Comparison of ENCODE assay signal across 9 cellular contexts in the genomic region with DNA sequence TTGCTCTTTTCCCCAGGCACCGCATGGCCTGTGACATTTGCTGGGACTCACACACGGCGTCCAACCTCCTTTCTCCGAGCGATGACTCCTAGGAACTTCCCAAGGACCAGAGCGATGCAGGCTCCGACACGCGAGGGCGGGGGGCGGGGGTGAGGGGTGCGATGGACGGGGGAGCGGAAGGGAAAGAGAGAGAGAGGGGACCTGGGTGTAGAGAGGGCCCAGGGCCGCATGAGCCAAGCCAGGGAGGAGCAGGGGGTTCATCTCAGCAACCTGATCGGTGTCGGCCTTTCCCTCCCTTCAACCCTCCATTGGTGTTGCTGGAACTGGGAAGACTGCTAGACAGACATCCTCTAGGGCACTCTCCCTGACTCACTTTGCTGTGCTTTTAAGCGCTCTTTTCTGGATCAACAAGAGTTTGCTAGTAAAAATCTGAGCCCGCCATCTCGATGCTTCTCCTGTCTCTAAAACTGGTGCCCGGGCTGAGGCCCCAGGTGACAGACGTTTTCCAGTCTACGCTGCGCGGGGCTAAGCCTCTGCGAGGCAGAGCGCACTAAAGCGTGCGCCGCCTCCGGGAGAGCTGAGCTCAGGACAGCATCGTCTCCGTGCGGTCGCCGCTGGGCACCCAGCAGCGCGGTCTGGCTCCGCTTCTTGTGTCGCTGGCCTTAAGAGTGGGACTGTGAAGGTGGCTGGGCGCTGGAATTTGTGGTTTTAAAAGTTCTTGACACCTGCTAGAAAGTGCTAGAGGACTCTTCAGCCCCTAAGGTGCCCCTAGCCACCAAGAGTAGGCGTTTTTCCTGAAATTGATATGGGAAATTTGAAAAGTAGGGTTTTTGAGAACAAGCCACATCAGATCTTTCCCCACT. TPM values are rescaled to one million over a fixed set of nuclear protein-coding genes. Genes with fewer than 3 reads are reported as not detected.
A peak's percentile ranks its signal among the peaks of the same experiment; 100 is the strongest.
DNase-seq lines count a peak whose midpoint lies in the region; ATAC-seq, FAIRE-seq and TF ChIP-seq lines count a peak whose summit lies in the region.
"Had no signal": no experiment of that assay in that cellular context is flagged by ENCODE, and none has a peak within 500 bp of the region (broad histone marks: within the 10 kb centered on the region; RNA-seq: fewer than 3 reads in every experiment).

No MANE protein-coding gene starts in this region.

- H3K4me3 Mint-ChIP-seq in type B pancreatic cell: peak overlapping the region; percentile 80

- H3K79me2 ChIP-seq in MM.1S (ENCODE audit: low read length): no peaks in the 10 kb centered on the region

- no peak overlapping the region for H3K9ac ChIP-seq in MM.1S (ENCODE audit: low read length)

- FAIRE-seq in RCC 7860 (lab: Jason Lieb, UNC): no peak

- H3F3A ChIP-seq in MM.1S (ENCODE audit: insufficient read depth, low read length): peaks cover 4% of the 10 kb centered on the region; the same call in 1 of the 2 replicates

- no peak overlapping the region for H3K4me2 ChIP-seq in MM.1S (ENCODE audit: low read depth, low read length)

- H3K36me3 ChIP-seq in mesodermal cell (ENCODE audit: control insufficient read depth, insufficient read depth, low read length) (no peaks in the 10 kb centered on the region), MM.1S (replicated peaks; ENCODE audit: insufficient read depth, low read length) (no peaks in the 10 kb centered on the region)

- peaks cover 3% of the 10 kb centered on the region for H3K4me1 ChIP-seq in mesodermal cell (ENCODE audit: control insufficient read depth, insufficient read depth, low read length, poor library complexity, severe bottlenecking)
- H3K4me1 ChIP-seq in MM.1S (ENCODE audit: low read length): 0 out of 2 replicates have a peak, but pooled peaks cover 6% of the 10 kb centered on the region

- DNase-seq in AG10803 (ENCODE audit: low read depth): no peak
- DNase-seq in cardiac fibroblast (ENCODE audit: low read depth in 2 of 2): peak in 1 of 2 donors; percentile 37
- DNase-seq in type B pancreatic cell (ENCODE audit: extremely low spot score, unreplicated experiment): no peak
- no peak for DNase-seq in RCC 7860 (ENCODE audit: low spot score)
- no peak for DNase-seq in MM.1S

- H3K36me3 Mint-ChIP-seq in type B pancreatic cell: no peaks in the 10 kb centered on the region

- H3K27ac Mint-ChIP-seq in type B pancreatic cell: no peak overlapping the region

- no peak overlapping the region for H2AFZ ChIP-seq in MM.1S (ENCODE audit: low read length)

- H3K4me3 ChIP-seq in AG10803 (ENCODE audit: low read length) (peak overlapping the region; percentile 32), cardiac fibroblast (replicated peaks in 1 of 2; ENCODE audit: low read depth in 2 of 2, low read length in 2 of 2) (peak overlapping the region; percentile 0 to 17), mesodermal cell (ENCODE audit: extremely low read depth, insufficient read depth, low read length, poor library complexity, severe bottlenecking) (peak overlapping the region; percentile 22), MM.1S (ENCODE audit: low read length) (no peak overlapping the region)

- no peaks in the 10 kb centered on the region for H4K20me1 ChIP-seq in MM.1S (ENCODE audit: insufficient read depth, low read length)

- H3K9me3 Mint-ChIP-seq in type B pancreatic cell: no peaks in the 10 kb centered on the region

- TF ChIP-seq CTCF in AG10803 (conservative IDR thresholded peaks at IDR 0.05; ENCODE audit: low read length) (no peak; the same call in 1 of the 2 replicates), cardiac fibroblast (IDR thresholded peaks at IDR 0.05; ENCODE audit: low read depth, low read length) (no peak), type B pancreatic cell (conservative IDR thresholded peaks at IDR 0.05) (no peak), MM.1S (IDR thresholded peaks at IDR 0.05; ENCODE audit: low read length) (no peak)

- H3K27me3 ChIP-seq in MM.1S (replicated peaks; ENCODE audit: insufficient read depth, low read length): no peaks in the 10 kb centered on the region

- ATAC-seq in HG03159 (IDR thresholded peaks at IDR 0.05; ENCODE audit: unreplicated experiment) (peak; percentile 45), HG03039 (IDR thresholded peaks at IDR 0.05; ENCODE audit: unreplicated experiment) (no peak)

- peaks cover 99% of the 10 kb centered on the region for H3K27me3 Mint-ChIP-seq in type B pancreatic cell

- H3K27ac ChIP-seq in mesodermal cell (ENCODE audit: low read depth, low read length, severe bottlenecking) (no peak overlapping the region), MM.1S (ENCODE audit: low read length) (no peak overlapping the region)

- H3K9me3 ChIP-seq in mesodermal cell (ENCODE audit: control insufficient read depth, low read length): no peaks in the 10 kb centered on the region
- no peaks in the 10 kb centered on the region for H3K9me3 ChIP-seq in MM.1S (replicated peaks; ENCODE audit: insufficient read depth, low read length)

- peaks cover 5% of the 10 kb centered on the region for H3K4me1 Mint-ChIP-seq in type B pancreatic cell (ENCODE audit: unreplicated experiment)

- H3K9me2 ChIP-seq in MM.1S (replicated peaks; ENCODE audit: insufficient read depth, low read length): no peaks in the 10 kb centered on the region

- WGBS in mesodermal cell (ENCODE audit: insufficient coverage in 2 of 2), 2 experiments: 2 to 11% methylated on average over 18 to 32 of the region's 42 CpGs

RNA-seq across cellular contexts. Expression of gene TSLP, which starts 1.0 kb away (rescaled TPM):
- 4.9 TPM for polyA plus RNA-seq in mesodermal cell (2013, experiment 1 of 2)
- 8.3 TPM for polyA plus RNA-seq in mesodermal cell (2013, experiment 2 of 2)
- total RNA-seq in type B pancreatic cell (ENCODE audit: low replicate concordance): not detected in 2 replicates
- total RNA-seq: T-helper 2 cell treated with Interferon-gamma antibody and Interleukin-4, amounts not matched to agents 100 ng/mL and 5 ng/mL, for 36 hours had no signal

RNA-seq across cellular contexts. Expression of gene WDR36, which starts 21.6 kb away (rescaled TPM):
- polyA plus RNA-seq in mesodermal cell (2013, experiment 1 of 2): 19.6 TPM
- polyA plus RNA-seq in mesodermal cell (2013, experiment 2 of 2): 21.7 TPM
- 23.8 and 31.6 TPM in 2 replicates for total RNA-seq in type B pancreatic cell (ENCODE audit: low replicate concordance)
